ENCODE assay signal across 15 cellular contexts in genomic region chr5:62082370-62082778, GRCh38.
A peak's percentile ranks its signal among the peaks of the same experiment; 100 is the strongest.
DNase-seq lines count a peak whose midpoint lies in the region; ATAC-seq and TF ChIP-seq lines count a peak whose summit lies in the region.
"Had no signal": no experiment of that assay in that cellular context is flagged by ENCODE, and none has a peak within 500 bp of the region (broad histone marks: within the 10 kb centered on the region; RNA-seq: fewer than 3 reads in every experiment).

No MANE protein-coding gene starts in this region.

- TF ChIP-seq CTCF in GM23338 (conservative IDR thresholded peaks at IDR 0.05; ENCODE audit: low read depth in 2 of 2) (no peak), PC-3 (conservative IDR thresholded peaks at IDR 0.05; ENCODE audit: low read depth, low read length) (no peak), nephron progenitor cell (IDR thresholded peaks at IDR 0.05) (no peak)

- no peaks in the 10 kb centered on the region for H3K9me3 Mint-ChIP-seq in GM23338
- no peaks in the 10 kb centered on the region for H3K9me3 Mint-ChIP-seq in activated naive CD4-positive, alpha-beta T cell treated with anti-CD3 and anti-CD28 coated beads, Interleukin-2, amount 10 ng/mL, durations not matched to agents 7 days and 5 days
- H3K9me3 Mint-ChIP-seq in nephron progenitor cell = no peaks in the 10 kb centered on the region
- H3K9me3 Mint-ChIP-seq: central memory CD8-positive, alpha-beta T cell; T-helper 2 cell treated with Interferon-gamma antibody and Interleukin-4, amounts not matched to agents 5 μg/mL and 100 μg/mL, for 36 hours had no signal

- H3K4me3 ChIP-seq in GM23338 (no peak overlapping the region), PC-3 (ENCODE audit: low read length) (no peak overlapping the region), skeletal muscle cell (ENCODE audit: low read depth, low read length) (no peak overlapping the region)
- H3K4me3 ChIP-seq: esophagus muscularis mucosa had no signal

- no peaks in the 10 kb centered on the region for H3K9me3 ChIP-seq in PC-3 (ENCODE audit: low read length)
- H3K9me3 ChIP-seq: esophagus muscularis mucosa had no signal

- H3K4me3 Mint-ChIP-seq in GM23338 (no peak overlapping the region), nephron progenitor cell (no peak overlapping the region)
- H3K4me3 Mint-ChIP-seq in activated naive CD4-positive, alpha-beta T cell treated with anti-CD3 and anti-CD28 coated beads, Interleukin-2, amount 10 ng/mL, durations not matched to agents 7 days and 5 days = no peak overlapping the region
- H3K4me3 Mint-ChIP-seq: central memory CD8-positive, alpha-beta T cell; natural killer cell treated with Interleukin-12 subunit alpha and Interleukin-12 subunit beta and Interleukin-15 and Interleukin-18, amount 100 ng/mL, for 72 hours; T-helper 2 cell treated with Interferon-gamma antibody and Interleukin-4, amounts not matched to agents 5 μg/mL and 100 μg/mL, for 36 hours had no signal

- intact Hi-C loops in PC-3 (cut with micrococcal nuclease) = no loop called here

- no peaks in the 10 kb centered on the region for H3K79me2 ChIP-seq in GM23338 (replicated peaks; ENCODE audit: insufficient read depth)
- H3K79me2 ChIP-seq in PC-3 (ENCODE audit: low read length) = no peaks in the 10 kb centered on the region

- H3K9ac ChIP-seq in PC-3 (ENCODE audit: low read length) = peak overlapping the region; percentile 49; the same call in 1 of the 2 replicates

- POLR2A ChIA-PET in PC-3 (lab: Charles Lee; ENCODE audit: unreplicated experiment) = no interaction called here

- peaks cover 22% of the 10 kb centered on the region for H3K4me1 Mint-ChIP-seq in GM23338
- no peaks in the 10 kb centered on the region for H3K4me1 Mint-ChIP-seq in activated naive CD4-positive, alpha-beta T cell treated with anti-CD3 and anti-CD28 coated beads, Interleukin-2, amount 10 ng/mL, durations not matched to agents 7 days and 5 days
- peaks cover 11% of the 10 kb centered on the region for H3K4me1 Mint-ChIP-seq in nephron progenitor cell
- H3K4me1 Mint-ChIP-seq: central memory CD8-positive, alpha-beta T cell had no signal

- peaks cover 5% of the 10 kb centered on the region; the same call in 1 of the 2 replicates for H3K4me1 ChIP-seq in GM23338 (ENCODE audit: insufficient read depth)
- peaks cover 29% of the 10 kb centered on the region for H3K4me1 ChIP-seq in PC-3 (ENCODE audit: insufficient read depth, low read length)
- H3K4me1 ChIP-seq: esophagus muscularis mucosa had no signal

- BruUV-seq in PC-3 (replicated peaks; lab: Mats Ljungman, UMichigan) = no TSS peak

- DNase-seq in GM23338 (ENCODE audit: low spot score) = no peak
- peak; percentile 85 for DNase-seq in PC-3
- DNase-seq in epithelial cell of prostate (ENCODE audit: low read depth, low spot score) = peak; percentile 57
- DNase-seq in skeletal muscle cell (ENCODE audit: low read depth) = peak; percentile 24
- no peak for DNase-seq in cerebellar cortex (ENCODE audit: low spot score)
- DNase-seq in activated naive CD4-positive, alpha-beta T cell treated with anti-CD3 and anti-CD28 coated beads, Interleukin-2, amount 10 ng/mL, durations not matched to agents 7 days and 5 days = no peak
- DNase-seq in nephron progenitor cell = no peak
- DNase-seq: activated CD4-positive, alpha-beta T cell treated with anti-CD3 and anti-CD28 coated beads, Interleukin-2, amount 50 U/mL, for 4 hours; KBM-7; NCI-H2107 had no signal

- H3F3A ChIP-seq in GM23338 (replicated peaks; ENCODE audit: low read depth) (no peaks in the 10 kb centered on the region), PC-3 (ENCODE audit: low read length, unreplicated experiment) (peaks cover 4% of the 10 kb centered on the region)

- H4K20me1 ChIP-seq in GM23338 (replicated peaks; ENCODE audit: insufficient read depth) (no peaks in the 10 kb centered on the region), PC-3 (ENCODE audit: low read length) (no peaks in the 10 kb centered on the region)

- ATAC-seq in GM23338 (no peak), PC-3 (peak; percentile 81), HG03469 (IDR thresholded peaks at IDR 0.05; ENCODE audit: unreplicated experiment) (no peak)
- ATAC-seq: natural killer cell treated with Interleukin-12 subunit alpha and Interleukin-12 subunit beta and Interleukin-15 and Interleukin-18, amount 100 ng/mL, for 72 hours had no signal

- H3K9me2 ChIP-seq in GM23338 (ENCODE audit: insufficient read depth) (peaks cover 7% of the 10 kb centered on the region; the same call in 1 of the 2 replicates), PC-3 (replicated peaks; ENCODE audit: low read length) (no peaks in the 10 kb centered on the region)

- CTCF ChIA-PET in PC-3 (lab: Charles Lee) = no interaction called here
- CTCF ChIA-PET in activated naive CD4-positive, alpha-beta T cell treated with anti-CD3 and anti-CD28 coated beads, Interleukin-2, amount 10 ng/mL, durations not matched to agents 7 days and 5 days (lab: Charles Lee) = no interaction called here

- peaks cover 14% of the 10 kb centered on the region for H3K27me3 Mint-ChIP-seq in GM23338 (ENCODE audit: insufficient read depth, low read depth, poor library complexity)
- H3K27me3 Mint-ChIP-seq in activated naive CD4-positive, alpha-beta T cell treated with anti-CD3 and anti-CD28 coated beads, Interleukin-2, amount 10 ng/mL, durations not matched to agents 7 days and 5 days = peaks cover 5% of the 10 kb centered on the region
- H3K27me3 Mint-ChIP-seq in nephron progenitor cell (ENCODE audit: low read depth, poor library complexity) = peaks cover 5% of the 10 kb centered on the region

- H3K27ac ChIP-seq in GM23338 (ENCODE audit: low read depth) (no peak overlapping the region), PC-3 (ENCODE audit: low read length) (peak overlapping the region; percentile 90), epithelial cell of prostate (peak overlapping the region; percentile 25)
- H3K27ac ChIP-seq: esophagus muscularis mucosa had no signal

- no peaks in the 10 kb centered on the region for H3K36me3 ChIP-seq in GM23338 (ENCODE audit: insufficient read depth)
- no peaks in the 10 kb centered on the region for H3K36me3 ChIP-seq in PC-3 (ENCODE audit: low read depth, low read length)
- H3K36me3 ChIP-seq: esophagus muscularis mucosa had no signal

- no peaks in the 10 kb centered on the region for H3K36me3 Mint-ChIP-seq in GM23338 (ENCODE audit: low read depth)
- no peaks in the 10 kb centered on the region for H3K36me3 Mint-ChIP-seq in activated naive CD4-positive, alpha-beta T cell treated with anti-CD3 and anti-CD28 coated beads, Interleukin-2, amount 10 ng/mL, durations not matched to agents 7 days and 5 days
- no peaks in the 10 kb centered on the region for H3K36me3 Mint-ChIP-seq in nephron progenitor cell (ENCODE audit: low read depth)
- H3K36me3 Mint-ChIP-seq: natural killer cell treated with Interleukin-12 subunit alpha and Interleukin-12 subunit beta and Interleukin-15 and Interleukin-18, amount 100 ng/mL, for 72 hours had no signal

- H2AFZ ChIP-seq in GM23338 (peak overlapping the region; percentile 28; the same call in 1 of the 2 replicates), PC-3 (ENCODE audit: low read length) (no peak overlapping the region)

- H3K27ac Mint-ChIP-seq in GM23338 (no peak overlapping the region), nephron progenitor cell (no peak overlapping the region)
- H3K27ac Mint-ChIP-seq in activated naive CD4-positive, alpha-beta T cell treated with anti-CD3 and anti-CD28 coated beads, Interleukin-2, amount 10 ng/mL, durations not matched to agents 7 days and 5 days = no peak overlapping the region
- H3K27ac Mint-ChIP-seq: natural killer cell treated with Interleukin-12 subunit alpha and Interleukin-12 subunit beta and Interleukin-15 and Interleukin-18, amount 100 ng/mL, for 72 hours; T-helper 2 cell treated with Interferon-gamma antibody and Interleukin-4, amounts not matched to agents 5 μg/mL and 100 μg/mL, for 36 hours had no signal

- H3K4me2 ChIP-seq in GM23338 (no peak overlapping the region), PC-3 (ENCODE audit: low read length) (peak overlapping the region; percentile 75)

- H3K27me3 ChIP-seq in GM23338 (ENCODE audit: insufficient read depth) = no peaks in the 10 kb centered on the region
- H3K27me3 ChIP-seq in PC-3 (ENCODE audit: low read length) = no peaks in the 10 kb centered on the region
- H3K27me3 ChIP-seq: esophagus muscularis mucosa had no signal

TF ChIP-seq in GM23338, 12 proteins besides CTCF, POLR2A, EP300 and RAD21:
- TF ChIP-seq JUNB (IDR thresholded peaks at IDR 0.05; ENCODE audit: unreplicated experiment) = no peak
- no peak for TF ChIP-seq NANOG (IDR thresholded peaks at IDR 0.05; ENCODE audit: borderline replicate concordance)
- no peak for TF ChIP-seq EZH2 (IDR thresholded peaks at IDR 0.05; ENCODE audit: low read depth, unreplicated experiment)

Comparison
In these comparisons a context has a peak if more than half of its experiments do, and no peak if none do; other contexts are left out.
1. DNase-seq: peak in PC-3 (single experiment), epithelial cell of prostate (single experiment) and skeletal muscle cell (single experiment); none in GM23338 (single experiment), cerebellar cortex (single experiment), activated naive CD4-positive, alpha-beta T cell treated with anti-CD3 and anti-CD28 coated beads, Interleukin-2, amount 10 ng/mL, durations not matched to agents 7 days and 5 days (single experiment) and nephron progenitor cell (single experiment).